Comparison of ENCODE assay signal across 9 cellular contexts in the genomic region with DNA sequence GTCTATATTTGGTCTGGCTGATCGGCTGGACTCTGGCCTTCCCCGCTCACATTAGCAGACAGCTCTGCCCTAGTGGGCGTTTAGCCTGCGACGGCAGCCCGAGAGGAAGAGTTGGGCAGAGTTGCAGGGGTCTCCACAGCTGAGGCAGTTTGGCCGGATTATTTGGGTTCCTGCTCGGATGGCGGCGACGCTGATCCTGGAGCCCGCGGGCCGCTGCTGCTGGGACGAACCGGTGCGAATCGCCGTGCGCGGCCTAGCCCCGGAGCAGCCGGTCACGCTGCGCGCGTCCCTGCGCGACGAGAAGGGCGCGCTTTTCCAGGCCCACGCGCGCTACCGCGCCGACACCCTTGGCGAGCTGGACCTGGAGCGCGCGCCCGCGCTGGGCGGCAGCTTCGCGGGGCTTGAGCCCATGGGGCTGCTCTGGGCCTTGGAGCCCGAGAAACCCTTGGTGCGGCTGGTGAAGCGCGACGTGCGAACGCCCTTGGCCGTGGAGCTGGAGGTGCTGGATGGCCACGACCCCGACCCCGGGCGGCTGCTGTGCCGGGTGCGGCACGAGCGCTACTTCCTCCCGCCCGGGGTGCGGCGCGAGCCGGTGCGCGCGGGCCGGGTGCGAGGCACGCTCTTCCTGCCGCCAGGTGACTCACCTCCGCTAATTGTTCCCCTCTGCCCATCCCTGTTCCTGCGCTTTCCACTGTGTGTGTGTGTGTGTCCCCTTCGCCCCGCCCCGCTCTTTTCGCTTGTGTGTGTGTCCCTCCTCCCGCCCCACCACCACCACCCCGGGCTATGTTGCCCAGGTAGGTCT. TPM values are rescaled to one million over a fixed set of nuclear protein-coding genes. Genes with fewer than 3 reads are reported as not detected.
DNase-seq lines count a peak whose midpoint lies in the region; ATAC-seq and TF ChIP-seq lines count a peak whose summit lies in the region.
"Not testable (repeated sequence)": the region's sequence is repeated elsewhere in the genome, so short reads cannot be mapped to it uniquely, and the experiment has no call there.
"Had no signal": no experiment of that assay in that cellular context is flagged by ENCODE, and none has a peak within 500 bp of the region (broad histone marks: within the 10 kb centered on the region; RNA-seq: fewer than 3 reads in every experiment).

No MANE protein-coding gene starts in this region.

- not testable (repeated sequence) for H3K27me3 ChIP-seq in CD8-positive, alpha-beta memory T cell (ENCODE audit: insufficient read depth, low read length, poor library complexity, severe bottlenecking); IMR-90 (ENCODE audit: control insufficient read depth, insufficient read depth, low read length); neuronal stem cell (ENCODE audit: control insufficient read depth in 3 of 3, insufficient read depth in 3 of 3, low read depth in 1 of 3, low read length in 3 of 3)

- dilution Hi-C loops in IMR-90 (cut with HindIII; ENCODE audit: low sequenced_read_pairs, unreplicated experiment), result not testable (repeated sequence)

- not testable (repeated sequence) for H3K36me3 Mint-ChIP-seq in CD8-positive, alpha-beta memory T cell; stimulated activated naive CD8-positive, alpha-beta T cell treated with anti-CD3 and anti-CD28 coated beads, Interleukin-15, Interleukin-2, amounts not matched to agents 100 ng/mL and 50 ng/mL, for 24 hours (ENCODE audit: low read depth)

- H3K4ac ChIP-seq in IMR-90 (ENCODE audit: low read depth, low read length), result peak overlapping the region; percentile 35; the same call in 1 of the 2 replicates
- H3K4ac ChIP-seq in neuronal stem cell (ENCODE audit: low read length), result not testable (repeated sequence)

- not testable (repeated sequence) for H4K20me1 ChIP-seq in IMR-90 (ENCODE audit: insufficient read depth, low read length)

- H2BK15ac ChIP-seq in IMR-90 (ENCODE audit: low read depth, low read length); neuronal stem cell (ENCODE audit: low read length): not testable (repeated sequence)

- peaks cover 7 to 17% of the 10 kb centered on the region in 2 donors for H3K27me3 Mint-ChIP-seq in CD8-positive, alpha-beta memory T cell
- H3K27me3 Mint-ChIP-seq in stimulated activated naive CD8-positive, alpha-beta T cell treated with anti-CD3 and anti-CD28 coated beads, Interleukin-15, Interleukin-2, amounts not matched to agents 100 ng/mL and 50 ng/mL, for 24 hours, result not testable (repeated sequence)

- H2AK9ac ChIP-seq in IMR-90 (replicated peaks; ENCODE audit: low read depth, low read length, poor library complexity), result not testable (repeated sequence)

- not testable (repeated sequence) for H3K9me1 ChIP-seq in IMR-90 (ENCODE audit: insufficient read depth, low read length)

- not testable (repeated sequence) for TF ChIP-seq POLR2A in IMR-90 (IDR thresholded peaks at IDR 0.05; ENCODE audit: low read depth, low read length)

- TF ChIP-seq CTCF in IMR-90 (conservative IDR thresholded peaks at IDR 0.05; ENCODE audit: low read depth, low read length), result not testable (repeated sequence)

- 0 out of 2 replicates have a peak overlapping the region, but pooled peaks have one; percentile 32 for H2BK120ac ChIP-seq in IMR-90 (ENCODE audit: low read depth, low read length)
- H2BK120ac ChIP-seq in neuronal stem cell (ENCODE audit: low read depth, low read length), result not testable (repeated sequence)

- in situ Hi-C loops in IMR-90 (cut with MboI; ENCODE audit: low sequenced_read_pairs), result not testable (repeated sequence)

- BruUV-seq in IMR-90 (replicated peaks; lab: Mats Ljungman, UMichigan), result not testable (repeated sequence)

- not testable (repeated sequence) for H3K9me3 Mint-ChIP-seq in CD8-positive, alpha-beta memory T cell; stimulated activated naive CD8-positive, alpha-beta T cell treated with anti-CD3 and anti-CD28 coated beads, Interleukin-15, Interleukin-2, amounts not matched to agents 100 ng/mL and 50 ng/mL, for 24 hours

- not testable (repeated sequence) for H3K4me1 ChIP-seq in CD8-positive, alpha-beta memory T cell (ENCODE audit: insufficient read depth, low read length); IMR-90 (ENCODE audit: control insufficient read depth, insufficient read depth, low read length); neuronal stem cell (ENCODE audit: control insufficient read depth in 2 of 2, insufficient read depth in 1 of 2, low read depth in 1 of 2, low read length in 2 of 2)

- no CpG with 5 or more reads among the region's 84 CpGs for WGBS in IMR-90 (ENCODE audit: extremely low coverage in 2 of 2, insufficient read length in 1 of 2), 2 experiments
- no CpG with 5 or more reads among the region's 84 CpGs for WGBS in neuronal stem cell (ENCODE audit: extremely low coverage in 2 of 2, insufficient read length in 2 of 2, insufficient replicate concordance in 1 of 2), 2 donors

- not testable (repeated sequence) for H2AK5ac ChIP-seq in IMR-90 (ENCODE audit: low read depth, low read length)
- H2AK5ac ChIP-seq in neuronal stem cell (ENCODE audit: low read depth, low read length), result peak overlapping the region; percentile 52

- H3K4me1 Mint-ChIP-seq in CD8-positive, alpha-beta memory T cell, result peaks cover 0 to 16% (median 1%) of the 10 kb centered on the region in 3 donors
- not testable (repeated sequence) for H3K4me1 Mint-ChIP-seq in stimulated activated naive CD8-positive, alpha-beta T cell treated with anti-CD3 and anti-CD28 coated beads, Interleukin-15, Interleukin-2, amounts not matched to agents 100 ng/mL and 50 ng/mL, for 24 hours (ENCODE audit: low read depth)

- H3K4me2 ChIP-seq in IMR-90 (ENCODE audit: low read depth, low read length) (peak overlapping the region; percentile 59), neuronal stem cell (ENCODE audit: insufficient read depth, low read length, poor library complexity, severe bottlenecking) (peak overlapping the region; percentile 66)

- not testable (repeated sequence) for H3K79me1 ChIP-seq in IMR-90 (ENCODE audit: low read depth in 1 of 2, low read length in 2 of 2); neuronal stem cell (ENCODE audit: low read depth, low read length)

- CTCF ChIA-PET in CD8-positive, alpha-beta memory T cell (lab: Charles Lee), result interaction anchor here (0.9 to 2.5 kb wide), 4 partner anchors 28 to 97 kb away, joined by 3 to 11 read pairs (median 4); a partner anchor contains a TSS
- CTCF ChIA-PET in IMR-90 (lab: Yijun Ruan, JAX), result not testable (repeated sequence)

- not testable (repeated sequence) for H3K18ac ChIP-seq in IMR-90 (ENCODE audit: low read depth, low read length)
- peak overlapping the region; percentile 90 for H3K18ac ChIP-seq in neuronal stem cell (ENCODE audit: low read length)

- peak overlapping the region in 4 of 7 donors; percentile 57 to 74 (median 64) for H3K4me3 Mint-ChIP-seq in CD8-positive, alpha-beta memory T cell
- H3K4me3 Mint-ChIP-seq in stimulated activated naive CD8-positive, alpha-beta T cell treated with anti-CD3 and anti-CD28 coated beads, Interleukin-15, Interleukin-2, amounts not matched to agents 100 ng/mL and 50 ng/mL, for 24 hours, result peak overlapping the region; percentile 45

- not testable (repeated sequence) for H3K36me3 ChIP-seq in CD8-positive, alpha-beta memory T cell (ENCODE audit: insufficient read depth, low read length); IMR-90 (ENCODE audit: control insufficient read depth, insufficient read depth, low read length); neuronal stem cell (replicated peaks in 1 of 2; ENCODE audit: control insufficient read depth in 2 of 2, insufficient read depth in 2 of 2, low read length in 2 of 2)

- not testable (repeated sequence) for H3K27ac ChIP-seq in CD8-positive, alpha-beta memory T cell (ENCODE audit: low read depth, low read length); neuronal stem cell (replicated peaks; ENCODE audit: low read length)
- H3K27ac ChIP-seq in IMR-90 (ENCODE audit: insufficient read depth, low read length), result peak overlapping the region; percentile 73
- H3K27ac ChIP-seq in epithelial cell of prostate, result peak overlapping the region; percentile 82

- H2BK5ac ChIP-seq in IMR-90 (ENCODE audit: low read depth, low read length, poor library complexity, severe bottlenecking); neuronal stem cell (ENCODE audit: low read length): not testable (repeated sequence)

- TF ChIP-seq RAD21 in IMR-90 (IDR thresholded peaks at IDR 0.05; ENCODE audit: low read length), result not testable (repeated sequence)

- H2BK12ac ChIP-seq in neuronal stem cell (ENCODE audit: low read length), result not testable (repeated sequence)

- H3K23ac ChIP-seq in IMR-90 (ENCODE audit: low read depth, low read length); neuronal stem cell (ENCODE audit: low read depth, low read length, poor library complexity): not testable (repeated sequence)

- peak overlapping the region; percentile 60 to 87; a peak in 3 of 4 replicates for H4K8ac ChIP-seq in IMR-90 (ENCODE audit: low read depth in 2 of 2, low read length in 2 of 2)
- H4K8ac ChIP-seq in neuronal stem cell (ENCODE audit: low read depth, low read length), result not testable (repeated sequence)

- H4K5ac ChIP-seq in IMR-90 (ENCODE audit: low read depth, low read length), result peak overlapping the region; percentile 8; the same call in 1 of the 2 replicates

- intact Hi-C loops in IMR-90 (cut with micrococcal nuclease), result not testable (repeated sequence)

- not testable (repeated sequence) for H3K56ac ChIP-seq in IMR-90 (ENCODE audit: extremely low read depth, insufficient read depth, low read length)

- not testable (repeated sequence) for H4K91ac ChIP-seq in IMR-90 (ENCODE audit: insufficient read depth, low read depth, low read length); neuronal stem cell (ENCODE audit: low read depth, low read length, poor library complexity)

- DNase-seq in CD8-positive, alpha-beta memory T cell; IMR-90; epithelial cell of prostate (ENCODE audit: low read depth, low spot score): not testable (repeated sequence)
- DNase-seq in SW480 (ENCODE audit: low spot score), result peak; percentile 96
- DNase-seq in activated naive CD4-positive, alpha-beta T cell treated with Interleukin-2 at 50 U/mL for 16 hours, result peak; percentile 2
- DNase-seq in islet precursor cell, result peak; percentile 89
- peak; percentile 11 for DNase-seq in neuronal stem cell (ENCODE audit: low spot score)

- H3K9ac ChIP-seq in IMR-90 (ENCODE audit: low read depth, low read length), result peak overlapping the region; percentile 82
- peak overlapping the region; percentile 78 for H3K9ac ChIP-seq in neuronal stem cell (ENCODE audit: low read depth, low read length, poor library complexity)

- H3K14ac ChIP-seq in IMR-90 (replicated peaks; ENCODE audit: low read depth, low read length); neuronal stem cell (ENCODE audit: low read length): not testable (repeated sequence)

- peak; percentile 56 for ATAC-seq in IMR-90 (ENCODE audit: low read depth)

- POLR2A ChIA-PET in CD8-positive, alpha-beta memory T cell (lab: Charles Lee); IMR-90 (lab: Charles Lee; ENCODE audit: unreplicated experiment): not testable (repeated sequence)

- not testable (repeated sequence) for H2BK20ac ChIP-seq in IMR-90 (ENCODE audit: low read depth, low read length)

- H3K9me3 ChIP-seq in CD8-positive, alpha-beta memory T cell (ENCODE audit: low read length); IMR-90 (ENCODE audit: control insufficient read depth, insufficient read depth, low read length); neuronal stem cell (replicated peaks in 1 of 2; ENCODE audit: control insufficient read depth in 2 of 2, insufficient read depth in 1 of 2, low read depth in 1 of 2, low read length in 2 of 2): not testable (repeated sequence)

- peak overlapping the region; percentile 83 for H2AFZ ChIP-seq in IMR-90 (replicated peaks; ENCODE audit: low read length, poor library complexity)
- peak overlapping the region; percentile 61 for H2AFZ ChIP-seq in neuronal stem cell (ENCODE audit: low read length)

- H3K4me3 ChIP-seq in CD8-positive, alpha-beta memory T cell (ENCODE audit: low read length), result not testable (repeated sequence)
- H3K4me3 ChIP-seq in IMR-90 (ENCODE audit: insufficient read depth, low read depth, low read length) (peak overlapping the region; percentile 33), neuronal stem cell (ENCODE audit: low read length in 2 of 2) (peak overlapping the region in 1 of 2 donors; percentile 75)

- not testable (repeated sequence) for H3K27ac Mint-ChIP-seq in CD8-positive, alpha-beta memory T cell; stimulated activated naive CD8-positive, alpha-beta T cell treated with anti-CD3 and anti-CD28 coated beads, Interleukin-15, Interleukin-2, amounts not matched to agents 100 ng/mL and 50 ng/mL, for 24 hours

RNA-seq across cellular contexts. Expression of a gene that starts 0.5 kb away (rescaled TPM):
- 1 to 10 TPM; 1.8 to 1.9 TPM for total RNA-seq in CD8-positive, alpha-beta memory T cell
- polyA plus RNA-seq in CD8-positive, alpha-beta memory T cell, result 3.1 TPM
- 5.2 and 5.6 TPM in 2 replicates for total RNA-seq in IMR-90 (2012; rRNA removed)
- polyA plus RNA-seq in IMR-90 (2012; rRNA removed), result 4.8 and 5.5 TPM in 2 replicates
- polyA plus RNA-seq in IMR-90 (2012; cell fraction: cytosol; rRNA removed), result 4.5 and 5.3 TPM in 2 replicates
- polyA plus RNA-seq in IMR-90 (2012; cell fraction: nucleus; rRNA removed; ENCODE audit: low replicate concordance), result 4.3 and 7.6 TPM in 2 replicates
- polyA plus RNA-seq in neuronal stem cell (2013, experiment 1 of 2), result 1.0 TPM
- 1.3 TPM for polyA plus RNA-seq in neuronal stem cell (2013, experiment 2 of 2)

RNA-seq across cellular contexts. Expression of a gene that starts 21.3 kb away (rescaled TPM):
- total RNA-seq in CD8-positive, alpha-beta memory T cell, result not detected
- 1.0 TPM for polyA plus RNA-seq in CD8-positive, alpha-beta memory T cell
- total RNA-seq in IMR-90 (2012; rRNA removed), result not detected in 2 replicates
- polyA plus RNA-seq in IMR-90 (2012; rRNA removed), result not detected in 2 replicates
- polyA plus RNA-seq in IMR-90 (2012; cell fraction: cytosol; rRNA removed), result not detected in 2 replicates
- polyA plus RNA-seq in IMR-90 (2012; cell fraction: nucleus; rRNA removed; ENCODE audit: low replicate concordance), result 0.02 TPM in 1 of 2 replicates, not detected in the other
- polyA plus RNA-seq in neuronal stem cell (2013, experiment 1 of 2), result 0.14 TPM
- 0.19 TPM for polyA plus RNA-seq in neuronal stem cell (2013, experiment 2 of 2)
- total RNA-seq: Calu3 had no signal

RNA-seq across cellular contexts. Expression of a gene that starts 31.6 kb away (rescaled TPM):
- total RNA-seq in CD8-positive, alpha-beta memory T cell, result 10 to 100 TPM; 16.2 to 16.4 TPM
- 22.4 TPM for polyA plus RNA-seq in CD8-positive, alpha-beta memory T cell
- total RNA-seq in IMR-90 (2012; rRNA removed), result 19.7 and 24.7 TPM in 2 replicates
- polyA plus RNA-seq in IMR-90 (2012; rRNA removed), result 33.1 and 34.9 TPM in 2 replicates
- polyA plus RNA-seq in IMR-90 (2012; cell fraction: cytosol; rRNA removed), result 40.0 and 49.8 TPM in 2 replicates
- 26.4 and 34.4 TPM in 2 replicates for polyA plus RNA-seq in IMR-90 (2012; cell fraction: nucleus; rRNA removed; ENCODE audit: low replicate concordance)
- 3.8 TPM for polyA plus RNA-seq in neuronal stem cell (2013, experiment 1 of 2)
- polyA plus RNA-seq in neuronal stem cell (2013, experiment 2 of 2), result 3.8 TPM

RNA-seq across cellular contexts. Expression of a gene that starts 46.7 kb away (rescaled TPM):
- 10 to 100 TPM; 27.2 to 27.8 TPM for total RNA-seq in CD8-positive, alpha-beta memory T cell
- polyA plus RNA-seq in CD8-positive, alpha-beta memory T cell, result 35.3 TPM
- total RNA-seq in IMR-90 (2012; rRNA removed), result 11.7 and 12.9 TPM in 2 replicates
- 9.5 and 10.1 TPM in 2 replicates for polyA plus RNA-seq in IMR-90 (2012; rRNA removed)
- polyA plus RNA-seq in IMR-90 (2012; cell fraction: cytosol; rRNA removed), result 8.1 and 13.4 TPM in 2 replicates
- polyA plus RNA-seq in IMR-90 (2012; cell fraction: nucleus; rRNA removed; ENCODE audit: low replicate concordance), result 2.8 and 6.0 TPM in 2 replicates
- 12.3 TPM for polyA plus RNA-seq in neuronal stem cell (2013, experiment 1 of 2)
- polyA plus RNA-seq in neuronal stem cell (2013, experiment 2 of 2), result 11.9 TPM

RNA-seq across cellular contexts. Expression of a gene that starts 54.2 kb away (rescaled TPM):
- 1 to 10 TPM; 4.0 to 5.0 TPM for total RNA-seq in CD8-positive, alpha-beta memory T cell
- 5.0 TPM for polyA plus RNA-seq in CD8-positive, alpha-beta memory T cell
- 0.28 and 0.54 TPM in 2 replicates for total RNA-seq in IMR-90 (2012; rRNA removed)
- 0.22 and 0.34 TPM in 2 replicates for polyA plus RNA-seq in IMR-90 (2012; rRNA removed)
- 0.25 and 0.31 TPM in 2 replicates for polyA plus RNA-seq in IMR-90 (2012; cell fraction: cytosol; rRNA removed)
- polyA plus RNA-seq in IMR-90 (2012; cell fraction: nucleus; rRNA removed; ENCODE audit: low replicate concordance), result 0.05 and 0.08 TPM in 2 replicates
- 0.20 TPM for polyA plus RNA-seq in neuronal stem cell (2013, experiment 1 of 2)
- 0.10 TPM for polyA plus RNA-seq in neuronal stem cell (2013, experiment 2 of 2)
